8 cellular contexts compared by ENCODE assay signal in genomic region chr3:152281032-152281713, GRCh38. TPM values are rescaled to one million over a fixed set of nuclear protein-coding genes. Genes with fewer than 3 reads are reported as not detected.
DNase-seq lines count a peak whose midpoint lies in the region; ATAC-seq and TF ChIP-seq lines count a peak whose summit lies in the region.

No MANE protein-coding gene starts in this region.

- peak overlapping the region; percentile 0 for H3K27ac Mint-ChIP-seq in activated naive CD4-positive, alpha-beta T cell treated with anti-CD3 and anti-CD28 coated beads, Interleukin-2, amount 10 ng/mL, durations not matched to agents 7 days and 5 days
- H3K27ac Mint-ChIP-seq in dendritic cell treated with granulocyte-macrophage colony-stimulating factor and Interleukin-4, amounts not matched to agents 40 ng/mL and 50 ng/mL, for 4 days = peak overlapping the region; percentile 58

- no peaks in the 10 kb centered on the region for H3K27me3 ChIP-seq in transverse colon
- no peaks in the 10 kb centered on the region for H3K27me3 ChIP-seq in body of pancreas

- CTCF ChIA-PET in activated naive CD4-positive, alpha-beta T cell treated with anti-CD3 and anti-CD28 coated beads, Interleukin-2, amount 10 ng/mL, durations not matched to agents 7 days and 5 days (lab: Charles Lee) = interaction anchor here (1.1 to 2.5 kb wide), 4 partner anchors 9 to 136 kb away, joined by 3 to 8 read pairs (median 4); no protein-coding TSS in a partner anchor

- H3K9me3 Mint-ChIP-seq in activated naive CD4-positive, alpha-beta T cell treated with anti-CD3 and anti-CD28 coated beads, Interleukin-2, amount 10 ng/mL, durations not matched to agents 7 days and 5 days = no peaks in the 10 kb centered on the region
- H3K9me3 Mint-ChIP-seq in dendritic cell treated with granulocyte-macrophage colony-stimulating factor and Interleukin-4, amounts not matched to agents 40 ng/mL and 50 ng/mL, for 4 days = no peaks in the 10 kb centered on the region

- no peak for TF ChIP-seq POLR2A in transverse colon (IDR thresholded peaks at IDR 0.05)
- no peak for TF ChIP-seq POLR2A in body of pancreas (IDR thresholded peaks at IDR 0.05)

- TF ChIP-seq CTCF in transverse colon (IDR thresholded peaks at IDR 0.05) (no peak), body of pancreas (IDR thresholded peaks at IDR 0.05) (no peak)

- H3K4me3 ChIP-seq in transverse colon (no peak overlapping the region), body of pancreas (no peak overlapping the region)

- TF ChIP-seq EP300 in transverse colon (IDR thresholded peaks at IDR 0.05; ENCODE audit: low read depth) = no peak

- 63 to 72% methylated on average over 4 of the region's 4 CpGs for WGBS in transverse colon (ENCODE audit: low coverage in 1 of 2), 2 donors
- WGBS in body of pancreas, 2 donors = 32 to 38% methylated on average over 4 of the region's 4 CpGs

- in situ Hi-C loops in transverse colon (cut with MboI; ENCODE audit: low pct_ligation_motif_present in 1 of 4, low pct_unique_long_range_greater_than_20kb in 1 of 4, low sequenced_read_pairs in 3 of 4) = loop anchor here in 1 of 4 donors (25.0 kb wide), 1 partner anchor 156 kb away; no protein-coding TSS in a partner anchor

- no peaks in the 10 kb centered on the region for H3K27me3 Mint-ChIP-seq in activated naive CD4-positive, alpha-beta T cell treated with anti-CD3 and anti-CD28 coated beads, Interleukin-2, amount 10 ng/mL, durations not matched to agents 7 days and 5 days
- no peaks in the 10 kb centered on the region for H3K27me3 Mint-ChIP-seq in dendritic cell treated with granulocyte-macrophage colony-stimulating factor and Interleukin-4, amounts not matched to agents 40 ng/mL and 50 ng/mL, for 4 days

- intact Hi-C loops in dendritic cell treated with granulocyte-macrophage colony-stimulating factor and Interleukin-4, amounts not matched to agents 40 ng/mL and 50 ng/mL, for 4 days (cut with micrococcal nuclease) = no loop called here
- intact Hi-C loops in transverse colon (cut with DNase I; ENCODE audit: low total_unique reads) (no loop called here), body of pancreas (cut with DNase I) (no loop called here)

- no peak for DNase-seq in activated naive CD4-positive, alpha-beta T cell treated with anti-CD3 and anti-CD28 coated beads, Interleukin-2, amount 10 ng/mL, durations not matched to agents 7 days and 5 days
- no peak for DNase-seq in activated naive CD4-positive, alpha-beta T cell (lab: John Stamatoyannopoulos, UW)
- DNase-seq in transverse colon (no peak), cerebellum (ENCODE audit: low spot score) (no peak), kidney glomerular epithelial cell (lab: John Stamatoyannopoulos, UW) (no peak), body of pancreas (no peak)

- peak; percentile 59 for ATAC-seq in HG03196 (IDR thresholded peaks at IDR 0.05; ENCODE audit: unreplicated experiment)
- no peak for ATAC-seq in body of pancreas

- H3K4me1 ChIP-seq in transverse colon (peaks cover 47 to 92% (median 60%) of the 10 kb centered on the region in 4 donors), body of pancreas (peaks cover 41% of the 10 kb centered on the region)

- no peaks in the 10 kb centered on the region for H3K36me3 ChIP-seq in transverse colon
- no peaks in the 10 kb centered on the region for H3K36me3 ChIP-seq in body of pancreas (replicated peaks in 1 of 2; ENCODE audit: insufficient read depth in 1 of 2, low read depth in 2 of 2)

- H3K36me3 Mint-ChIP-seq in activated naive CD4-positive, alpha-beta T cell treated with anti-CD3 and anti-CD28 coated beads, Interleukin-2, amount 10 ng/mL, durations not matched to agents 7 days and 5 days = peaks cover 28% of the 10 kb centered on the region
- H3K36me3 Mint-ChIP-seq in dendritic cell treated with granulocyte-macrophage colony-stimulating factor and Interleukin-4, amounts not matched to agents 40 ng/mL and 50 ng/mL, for 4 days (ENCODE audit: low read depth) = peaks cover 20% of the 10 kb centered on the region

- H3K9me3 ChIP-seq in transverse colon = no peaks in the 10 kb centered on the region
- no peaks in the 10 kb centered on the region for H3K9me3 ChIP-seq in body of pancreas

- peaks cover 79% of the 10 kb centered on the region for H3K4me1 Mint-ChIP-seq in activated naive CD4-positive, alpha-beta T cell treated with anti-CD3 and anti-CD28 coated beads, Interleukin-2, amount 10 ng/mL, durations not matched to agents 7 days and 5 days
- peaks cover 68% of the 10 kb centered on the region for H3K4me1 Mint-ChIP-seq in dendritic cell treated with granulocyte-macrophage colony-stimulating factor and Interleukin-4, amounts not matched to agents 40 ng/mL and 50 ng/mL, for 4 days (ENCODE audit: low read depth)

- H3K27ac ChIP-seq in transverse colon (peak overlapping the region; percentile 51 to 97 (median 58)), body of pancreas (peak overlapping the region in 2 of 4 donors; percentile 15 to 24)

- peak overlapping the region; percentile 5 for H3K4me3 Mint-ChIP-seq in activated naive CD4-positive, alpha-beta T cell treated with anti-CD3 and anti-CD28 coated beads, Interleukin-2, amount 10 ng/mL, durations not matched to agents 7 days and 5 days
- H3K4me3 Mint-ChIP-seq in dendritic cell treated with granulocyte-macrophage colony-stimulating factor and Interleukin-4, amounts not matched to agents 40 ng/mL and 50 ng/mL, for 4 days = no peak overlapping the region

RNA-seq across cellular contexts. Expression of gene MBNL1, which starts 12.4 kb away (rescaled TPM):
- total RNA-seq in transverse colon = 100 to 1,000 TPM; 232 to 658 (median 509) TPM
- total RNA-seq in cerebellum = 69.0 TPM
- 10 to 100 TPM; 77.3 to 82.4 TPM for total RNA-seq in body of pancreas
